ENCODE assay signal across 1 cellular context in genomic region chr7:150378115-150378852, GRCh38.
TF ChIP-seq lines count a peak whose summit lies in the region.

No MANE protein-coding gene starts in this region.

TF ChIP-seq in H1, 55 proteins besides CTCF, POLR2A, EP300 and RAD21:
- no peak for TF ChIP-seq FOSL1 (IDR thresholded peaks at IDR 0.05; ENCODE audit: insufficient read depth, low read depth, low read length)
- peak; percentile 76 for TF ChIP-seq TBP (IDR thresholded peaks at IDR 0.05; ENCODE audit: low read depth, low read length)
- TF ChIP-seq NANOG (IDR thresholded peaks at IDR 0.05; ENCODE audit: insufficient read depth, low read depth, low read length, poor library complexity, severe bottlenecking) = peak; percentile 38
- no peak for TF ChIP-seq CEBPB (IDR thresholded peaks at IDR 0.05; ENCODE audit: low read depth, low read length)
- TF ChIP-seq CHD1 (IDR thresholded peaks at IDR 0.05; ENCODE audit: low read depth, low read length) = 0 out of 2 replicates have a peak, but pooled peaks have one; percentile 27
- TF ChIP-seq CHD2 (IDR thresholded peaks at IDR 0.05; ENCODE audit: low read length) = 0 out of 2 replicates have a peak, but pooled peaks have one; percentile 4
- TF ChIP-seq, protein P1, sequence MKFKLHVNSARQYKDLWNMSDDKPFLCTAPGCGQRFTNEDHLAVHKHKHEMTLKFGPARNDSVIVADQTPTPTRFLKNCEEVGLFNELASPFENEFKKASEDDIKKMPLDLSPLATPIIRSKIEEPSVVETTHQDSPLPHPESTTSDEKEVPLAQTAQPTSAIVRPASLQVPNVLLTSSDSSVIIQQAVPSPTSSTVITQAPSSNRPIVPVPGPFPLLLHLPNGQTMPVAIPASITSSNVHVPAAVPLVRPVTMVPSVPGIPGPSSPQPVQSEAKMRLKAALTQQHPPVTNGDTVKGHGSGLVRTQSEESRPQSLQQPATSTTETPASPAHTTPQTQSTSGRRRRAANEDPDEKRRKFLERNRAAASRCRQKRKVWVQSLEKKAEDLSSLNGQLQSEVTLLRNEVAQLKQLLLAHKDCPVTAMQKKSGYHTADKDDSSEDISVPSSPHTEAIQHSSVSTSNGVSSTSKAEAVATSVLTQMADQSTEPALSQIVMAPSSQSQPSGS (IDR thresholded peaks at IDR 0.05; ENCODE audit: low read length) = 0 out of 2 replicates have a peak, but pooled peaks have one; percentile 59
- TF ChIP-seq HDAC2 (IDR thresholded peaks at IDR 0.05; ENCODE audit: borderline replicate concordance in 1 of 2, low read depth in 2 of 2, low read length in 2 of 2) = peak in 1 of 2 experiments; percentile 35; a peak in 1 of 4 replicates
- peak; percentile 74 for TF ChIP-seq MAX (IDR thresholded peaks at IDR 0.05)
- no peak for TF ChIP-seq CBX5 (IDR thresholded peaks at IDR 0.05; ENCODE audit: low read depth, low read length)
- TF ChIP-seq RFX5 (IDR thresholded peaks at IDR 0.05; ENCODE audit: borderline replicate concordance, low read depth, low read length) = peak; percentile 61; the same call in 1 of the 2 replicates
- TF ChIP-seq MAFK (IDR thresholded peaks at IDR 0.05; ENCODE audit: low read depth, low read length) = no peak
- no peak for TF ChIP-seq SAP30 (IDR thresholded peaks at IDR 0.05; ENCODE audit: insufficient read depth, insufficient replicate concordance, low read length)
- no peak for TF ChIP-seq RNF2 (IDR thresholded peaks at IDR 0.05; ENCODE audit: borderline replicate concordance, low read depth, low read length, missing control alignments, poor library complexity, severe bottlenecking)
- no peak for TF ChIP-seq POU5F1 (IDR thresholded peaks at IDR 0.05; ENCODE audit: low read depth, low read length)
- no peak for TF ChIP-seq SRF (IDR thresholded peaks at IDR 0.05; ENCODE audit: low read depth, low read length)
- TF ChIP-seq BACH1 (IDR thresholded peaks at IDR 0.05; ENCODE audit: low read length) = no peak
- TF ChIP-seq TEAD4 (IDR thresholded peaks at IDR 0.05; ENCODE audit: low read depth, low read length) = peak; percentile 77; the same call in 1 of the 2 replicates
- TF ChIP-seq KDM1A (IDR thresholded peaks at IDR 0.05; ENCODE audit: borderline replicate concordance, low read length) = peak; percentile 84; the same call in 1 of the 2 replicates
- TF ChIP-seq TAF7 (optimal IDR thresholded peaks at IDR 0.05; ENCODE audit: borderline replicate concordance, low read depth, low read length) = no peak
- TF ChIP-seq SP2 (IDR thresholded peaks at IDR 0.05; ENCODE audit: low read length) = no peak
- no peak for TF ChIP-seq SIRT6 (IDR thresholded peaks at IDR 0.05; ENCODE audit: low read length)
- 0 out of 2 replicates have a peak, but pooled peaks have one; percentile 69 for TF ChIP-seq POLR2AphosphoS5 (IDR thresholded peaks at IDR 0.05; ENCODE audit: low read depth, low read length)
- no peak for TF ChIP-seq CTBP2 (IDR thresholded peaks at IDR 0.05; ENCODE audit: borderline replicate concordance, insufficient read depth, insufficient read length, low read length)
- no peak for TF ChIP-seq NRF1 (IDR thresholded peaks at IDR 0.05; ENCODE audit: low read depth, low read length)
- peak; percentile 30 for TF ChIP-seq KDM4A (IDR thresholded peaks at IDR 0.05; ENCODE audit: low read depth, low read length, severe bottlenecking)
- peak; percentile 52; the same call in 1 of the 2 replicates for TF ChIP-seq SP1 (IDR thresholded peaks at IDR 0.05; ENCODE audit: low read depth, low read length)
- TF ChIP-seq RXRA (IDR thresholded peaks at IDR 0.05; ENCODE audit: insufficient read depth, low read depth, low read length) = 0 out of 2 replicates have a peak, but pooled peaks have one; percentile 2
- no peak for TF ChIP-seq BRCA1 (IDR thresholded peaks at IDR 0.05; ENCODE audit: low read depth, low read length)
- no peak for TF ChIP-seq CHD7 (IDR thresholded peaks at IDR 0.05; ENCODE audit: insufficient replicate concordance, low read length)
- TF ChIP-seq YY1 (IDR thresholded peaks at IDR 0.05; ENCODE audit: low read depth, low read length) = 0 out of 2 replicates have a peak, but pooled peaks have one; percentile 17
- TF ChIP-seq SIN3A (conservative IDR thresholded peaks at IDR 0.05 in 1 of 2, IDR thresholded peaks at IDR 0.05 in 1 of 2; ENCODE audit: low read depth in 1 of 2, low read length in 2 of 2) = peak in 1 of 2 experiments; percentile 24; a peak in 1 of 4 replicates
- TF ChIP-seq EGR1 (IDR thresholded peaks at IDR 0.05; ENCODE audit: borderline replicate concordance, low read depth, low read length) = no peak
- no peak for TF ChIP-seq CREB1 (IDR thresholded peaks at IDR 0.05)
- no peak for TF ChIP-seq ASH2L (IDR thresholded peaks at IDR 0.05; ENCODE audit: low read length)
- TF ChIP-seq USF2 (IDR thresholded peaks at IDR 0.05; ENCODE audit: low read length) = no peak
- peak; percentile 65 for TF ChIP-seq TAF1 (IDR thresholded peaks at IDR 0.05; ENCODE audit: low read depth, low read length)
- TF ChIP-seq, protein P2, sequence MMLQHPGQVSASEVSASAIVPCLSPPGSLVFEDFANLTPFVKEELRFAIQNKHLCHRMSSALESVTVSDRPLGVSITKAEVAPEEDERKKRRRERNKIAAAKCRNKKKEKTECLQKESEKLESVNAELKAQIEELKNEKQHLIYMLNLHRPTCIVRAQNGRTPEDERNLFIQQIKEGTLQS (IDR thresholded peaks at IDR 0.05; ENCODE audit: insufficient read depth, low read depth, low read length) = no peak
